12 cellular contexts compared by ENCODE assay signal in genomic region chr3:23272820-23273219, GRCh38.
A peak's percentile ranks its signal among the peaks of the same experiment; 100 is the strongest.
DNase-seq lines count a peak whose midpoint lies in the region; ATAC-seq and TF ChIP-seq lines count a peak whose summit lies in the region.
"Had no signal": no experiment of that assay in that cellular context is flagged by ENCODE, and none has a peak within 500 bp of the region (broad histone marks: within the 10 kb centered on the region; RNA-seq: fewer than 3 reads in every experiment).

No MANE protein-coding gene starts in this region.

- TF ChIP-seq CTCF in sigmoid colon (IDR thresholded peaks at IDR 0.05) = no peak

- no peak overlapping the region for H3K14ac ChIP-seq in mesenchymal stem cell (ENCODE audit: low read length in 2 of 2)

- H3K23ac ChIP-seq in mesenchymal stem cell (ENCODE audit: low read length in 2 of 2) = no peak overlapping the region

- intact Hi-C loops in sigmoid colon (cut with DNase I) = no loop called here

- H3K4me3 ChIP-seq in mesenchymal stem cell (ENCODE audit: insufficient read depth in 1 of 2, low read depth in 1 of 2, low read length in 2 of 2) = no peak overlapping the region
- H3K4me3 ChIP-seq in sigmoid colon = no peak overlapping the region
- H3K4me3 ChIP-seq: HAP-1 had no signal

- H3K9me3 ChIP-seq in mesenchymal stem cell (ENCODE audit: control insufficient read depth, low read length) (no peaks in the 10 kb centered on the region), sigmoid colon (peaks cover 0 to 6% (median 0%) of the 10 kb centered on the region in 4 donors)
- H3K9me3 ChIP-seq: Caco-2, HAP-1 had no signal

- no peak overlapping the region for H2BK15ac ChIP-seq in mesenchymal stem cell (ENCODE audit: low read depth, poor library complexity, severe bottlenecking)

- no peak overlapping the region for H3K27ac ChIP-seq in mesenchymal stem cell (ENCODE audit: low read length, poor library complexity, severe bottlenecking)
- H3K27ac ChIP-seq in sigmoid colon = no peak overlapping the region

- no peak overlapping the region for H3K4me2 ChIP-seq in mesenchymal stem cell (ENCODE audit: low read length, poor library complexity, severe bottlenecking)

- H3K79me1 ChIP-seq in mesenchymal stem cell (replicated peaks; ENCODE audit: low read length, poor library complexity, severe bottlenecking) = peaks cover 26% of the 10 kb centered on the region

- no peak overlapping the region for H3K18ac ChIP-seq in mesenchymal stem cell (ENCODE audit: low read depth in 1 of 2, low read length in 2 of 2)

- no peak overlapping the region for H2BK12ac ChIP-seq in mesenchymal stem cell (ENCODE audit: low read length in 2 of 2)

- no peak for TF ChIP-seq EP300 in sigmoid colon (IDR thresholded peaks at IDR 0.05)

- no peak overlapping the region for H2BK120ac ChIP-seq in mesenchymal stem cell (ENCODE audit: low read depth, low read length)

- 97% methylated on average over 2 of the region's 2 CpGs for WGBS in mesenchymal stem cell
- 95 to 96% methylated on average over 2 of the region's 2 CpGs for WGBS in sigmoid colon, 2 donors

- no peak for TF ChIP-seq POLR2A in sigmoid colon (IDR thresholded peaks at IDR 0.05)

- H3K4me1 ChIP-seq in mesenchymal stem cell (ENCODE audit: control insufficient read depth, insufficient read depth, low read depth, low read length) = peaks cover 6% of the 10 kb centered on the region
- H3K4me1 ChIP-seq in sigmoid colon = peaks cover 0 to 6% (median under 1%) of the 10 kb centered on the region in 4 donors

- H3K36me3 ChIP-seq in mesenchymal stem cell (ENCODE audit: control insufficient read depth in 1 of 2, insufficient read depth in 2 of 2, low read depth in 1 of 2, low read length in 2 of 2) (peaks cover 0 to 6% of the 10 kb centered on the region in 2 experiments), sigmoid colon (no peaks in the 10 kb centered on the region)
- H3K36me3 ChIP-seq: HAP-1 had no signal

- H2AK5ac ChIP-seq in mesenchymal stem cell (ENCODE audit: low read length, severe bottlenecking) = peak overlapping the region; percentile 27

- DNase-seq in HCEC 1CT (peak; percentile 13), LHCN-M2 (ENCODE audit: low read depth) (peak; percentile 87), mesenchymal stem cell (no peak), sigmoid colon (no peak), NCI-H1417 treated with DMSO at 0.1 percent for 48 hours (lab: John Stamatoyannopoulos, UW) (no peak)
- DNase-seq: Caco-2; CD8-positive, alpha-beta T cell; DND-41; GDM1 had no signal

- no peak overlapping the region for H3K9ac ChIP-seq in mesenchymal stem cell (ENCODE audit: low read length)

- no peak overlapping the region for H2BK5ac ChIP-seq in mesenchymal stem cell (ENCODE audit: low read depth, low read length, poor library complexity, severe bottlenecking)

- H2AFZ ChIP-seq in mesenchymal stem cell (ENCODE audit: low read depth, low read length) = no peak overlapping the region

- ATAC-seq in HG03159 (IDR thresholded peaks at IDR 0.05; ENCODE audit: unreplicated experiment) = no peak
- ATAC-seq in GM21576 (IDR thresholded peaks at IDR 0.05; ENCODE audit: unreplicated experiment) = no peak
- ATAC-seq: CD8-positive, alpha-beta T cell had no signal

- no peaks in the 10 kb centered on the region for H3K27me3 ChIP-seq in mesenchymal stem cell (ENCODE audit: control insufficient read depth in 1 of 2, insufficient read depth in 1 of 2, low read length in 2 of 2)
- no peaks in the 10 kb centered on the region for H3K27me3 ChIP-seq in sigmoid colon

- no peak overlapping the region for H3K4ac ChIP-seq in mesenchymal stem cell (ENCODE audit: low read depth in 1 of 2, low read length in 2 of 2)

- no peak overlapping the region for H4K91ac ChIP-seq in mesenchymal stem cell (ENCODE audit: low read length)

- H4K8ac ChIP-seq in mesenchymal stem cell (ENCODE audit: low read length) = no peak overlapping the region

Comparison
In these comparisons a context has a peak if more than half of its experiments do, and no peak if none do; other contexts are left out.
1. DNase-seq: peak in HCEC 1CT (single experiment) and LHCN-M2 (single experiment); none in mesenchymal stem cell (single experiment), sigmoid colon (single experiment) and NCI-H1417 treated with DMSO at 0.1 percent for 48 hours (single experiment).